Comparison of ENCODE assay signal across 24 cellular contexts in genomic region chr19:2315121-2315817, GRCh38. TPM values are rescaled to one million over a fixed set of nuclear protein-coding genes. Genes with fewer than 3 reads are reported as not detected.
DNase-seq lines count a peak whose midpoint lies in the region; ATAC-seq, FAIRE-seq and TF ChIP-seq lines count a peak whose summit lies in the region.
"Had no signal": no experiment of that assay in that cellular context is flagged by ENCODE, and none has a peak within 500 bp of the region (broad histone marks: within the 10 kb centered on the region; RNA-seq: fewer than 3 reads in every experiment).

No MANE protein-coding gene starts in this region.

- H3K79me1 ChIP-seq in mesenchymal stem cell (replicated peaks; ENCODE audit: low read length, poor library complexity, severe bottlenecking), result no peaks in the 10 kb centered on the region

- no peak overlapping the region for H2BK12ac ChIP-seq in mesenchymal stem cell (ENCODE audit: low read length in 2 of 2)

- H3K9ac ChIP-seq in HepG2 (ENCODE audit: insufficient read depth, low read depth, low read length), result no peak overlapping the region
- no peak overlapping the region for H3K9ac ChIP-seq in mesenchymal stem cell (ENCODE audit: low read length)

- H3K27ac ChIP-seq in HepG2 (ENCODE audit: extremely low read length, insufficient read depth, low read length) (no peak overlapping the region), right lobe of liver (no peak overlapping the region), mesenchymal stem cell (ENCODE audit: low read length, poor library complexity, severe bottlenecking) (no peak overlapping the region)

- H3K4me3 ChIP-seq in HepG2 (replicated peaks in 1 of 3; ENCODE audit: insufficient read depth in 1 of 3, low read depth in 2 of 3, low read length in 3 of 3) (no peak overlapping the region), right lobe of liver (no peak overlapping the region), mesenchymal stem cell (ENCODE audit: insufficient read depth in 1 of 2, low read depth in 1 of 2, low read length in 2 of 2) (no peak overlapping the region)
- H3K4me3 ChIP-seq: adrenal gland, HAP-1, heart left ventricle had no signal

- peaks cover 30% of the 10 kb centered on the region for H3K4me1 ChIP-seq in HepG2 (ENCODE audit: insufficient read depth, low read length)
- H3K4me1 ChIP-seq in right lobe of liver, result no peaks in the 10 kb centered on the region
- peaks cover 2% of the 10 kb centered on the region for H3K4me1 ChIP-seq in mesenchymal stem cell (ENCODE audit: control insufficient read depth, insufficient read depth, low read depth, low read length)
- H3K4me1 ChIP-seq: adrenal gland, HAP-1 had no signal

- in situ Hi-C loops in HepG2 (cut with HindIII; ENCODE audit: extremely low pct_ligation_motif_present, low pct_unique_long_range_greater_than_20kb), result loop anchor here (5.0 to 10.0 kb wide), 3 partner anchors 38 to 160 kb away; partner anchors contain the start of genes AP3D1, PLEKHJ1 and SF3A2

- CTCF ChIA-PET in HepG2 (lab: Yijun Ruan, JAX; ENCODE audit: low intra/inter-chr PET ratio, low total read pairs), result interaction anchor here (1.5 to 2.4 kb wide), 5 partner anchors 40 to 159 kb away, joined by 4 to 16 read pairs (median 8); partner anchors contain the start of genes PLEKHJ1 and SF3A2

- H3K4ac ChIP-seq in mesenchymal stem cell (ENCODE audit: low read depth in 1 of 2, low read length in 2 of 2), result no peak overlapping the region

- H3K36me3 ChIP-seq in HepG2 (replicated peaks in 1 of 2; ENCODE audit: control insufficient read depth in 1 of 2, insufficient read depth in 2 of 2, low read length in 2 of 2) (no peaks in the 10 kb centered on the region), right lobe of liver (no peaks in the 10 kb centered on the region), mesenchymal stem cell (ENCODE audit: control insufficient read depth in 1 of 2, insufficient read depth in 2 of 2, low read depth in 1 of 2, low read length in 2 of 2) (no peaks in the 10 kb centered on the region)
- H3K36me3 ChIP-seq: adrenal gland, HAP-1, heart left ventricle had no signal

- H3K23ac ChIP-seq in mesenchymal stem cell (ENCODE audit: low read length in 2 of 2), result no peak overlapping the region

- H3K27me3 ChIP-seq in HepG2 (ENCODE audit: control insufficient read depth in 1 of 2, insufficient read depth in 2 of 2, low read length in 2 of 2), result peaks cover 5 to 10% of the 10 kb centered on the region in 2 experiments; a peak in 4 of 5 replicates
- H3K27me3 ChIP-seq in right lobe of liver, result peaks cover 0 to 7% of the 10 kb centered on the region in 2 donors
- H3K27me3 ChIP-seq in mesenchymal stem cell (ENCODE audit: control insufficient read depth in 1 of 2, insufficient read depth in 1 of 2, low read length in 2 of 2), result peaks cover 12 to 22% of the 10 kb centered on the region in 2 experiments
- H3K27me3 ChIP-seq: adrenal gland had no signal

- no peak overlapping the region for H2BK120ac ChIP-seq in mesenchymal stem cell (ENCODE audit: low read depth, low read length)

- POLR2A ChIA-PET in HepG2 (lab: Yijun Ruan, JAX), result interaction anchor here (0.5 to 2.6 kb wide), 7 partner anchors 15 to 424 kb away, joined by 3 to 11 read pairs (median 3); partner anchors contain the start of genes AP3D1 and PLEKHJ1

- BruUV-seq in HepG2 (replicated peaks; lab: Mats Ljungman, UMichigan), result no TSS peak

- no peak for TF ChIP-seq RAD21 in HepG2 (CRISPR knock-in tag; IDR thresholded peaks at IDR 0.05)

- H4K8ac ChIP-seq in mesenchymal stem cell (ENCODE audit: low read length), result no peak overlapping the region

- 32% methylated on average over 7 of the region's 7 CpGs for WGBS in HepG2 (ENCODE audit: low lambda C conversion rate)
- 68% methylated on average over 3 of the region's 7 CpGs for WGBS in right lobe of liver (ENCODE audit: insufficient coverage, low coverage, low lambda C conversion rate, missing lambda C conversion rate)
- WGBS in mesenchymal stem cell, result 95% methylated on average over 7 of the region's 7 CpGs

- no peaks in the 10 kb centered on the region for H4K20me1 ChIP-seq in HepG2 (ENCODE audit: insufficient read depth, low read length)

- no peak overlapping the region for H3K18ac ChIP-seq in mesenchymal stem cell (ENCODE audit: low read depth in 1 of 2, low read length in 2 of 2)

- intact Hi-C loops in HepG2 (cut with micrococcal nuclease; ENCODE audit: unreplicated experiment) (loop anchor here (10.0 kb wide), 2 partner anchors 80 to 300 kb away; partner anchors contain the start of genes PLEKHJ1 and SF3A2), right lobe of liver (cut with DNase I) (loop anchor here in 1 of 2 donors (10.0 kb wide), 1 partner anchor 80 kb away; the partner anchor contains the start of genes PLEKHJ1 and SF3A2)

- no peak for TF ChIP-seq POLR2A in HepG2 (IDR thresholded peaks at IDR 0.05; ENCODE audit: insufficient read depth in 1 of 2, low read depth in 2 of 2, low read length in 2 of 2)
- no peak for TF ChIP-seq POLR2A in right lobe of liver (IDR thresholded peaks at IDR 0.05)

- no peak overlapping the region for H2AK5ac ChIP-seq in mesenchymal stem cell (ENCODE audit: low read length, severe bottlenecking)

- FAIRE-seq in HepG2 (lab: Jason Lieb, UNC), result no peak
- FAIRE-seq: A204.1, bronchial epithelial cell had no signal

- TF ChIP-seq CTCF in HepG2 (CRISPR knock-in tag; IDR thresholded peaks at IDR 0.05), result no peak
- TF ChIP-seq CTCF in right lobe of liver (IDR thresholded peaks at IDR 0.05), result no peak

- no peak for ATAC-seq in HepG2
- ATAC-seq in right lobe of liver, result no peak

- no peak overlapping the region for H2BK5ac ChIP-seq in mesenchymal stem cell (ENCODE audit: low read depth, low read length, poor library complexity, severe bottlenecking)

- H3K4me2 ChIP-seq in HepG2 (ENCODE audit: low read depth, low read length), result peak overlapping the region; percentile 83
- H3K4me2 ChIP-seq in mesenchymal stem cell (ENCODE audit: low read length, poor library complexity, severe bottlenecking), result no peak overlapping the region

- TF ChIP-seq EP300 in HepG2 (IDR thresholded peaks at IDR 0.05; ENCODE audit: low read depth in 2 of 2, low read length in 2 of 2), result no peak
- no peak for TF ChIP-seq EP300 in HepG2 (CRISPR knock-in tag; IDR thresholded peaks at IDR 0.05; ENCODE audit: borderline replicate concordance)

- H3K9me3 ChIP-seq in HepG2 (ENCODE audit: low read length) (peaks cover 9% of the 10 kb centered on the region), right lobe of liver (no peaks in the 10 kb centered on the region), mesenchymal stem cell (ENCODE audit: control insufficient read depth, low read length) (peaks cover 11% of the 10 kb centered on the region)
- H3K9me3 ChIP-seq: adrenal gland had no signal

- no peak overlapping the region for H2BK15ac ChIP-seq in mesenchymal stem cell (ENCODE audit: low read depth, poor library complexity, severe bottlenecking)

- no peak overlapping the region for H3K14ac ChIP-seq in mesenchymal stem cell (ENCODE audit: low read length in 2 of 2)

- H3K79me2 ChIP-seq in HepG2 (ENCODE audit: insufficient read depth, low read length), result no peaks in the 10 kb centered on the region

- DNase-seq in HepG2 (ENCODE audit: low spot score) (no peak), right lobe of liver (no peak), mesenchymal stem cell (no peak), NCI-H2029 (lab: John Stamatoyannopoulos, UW) (no peak), AG08396 (ENCODE audit: low spot score) (no peak), NCI-H510A (lab: John Stamatoyannopoulos, UW) (no peak)
- DNase-seq: activated CD4-positive, CD25-positive, alpha-beta regulatory T cell; activated gamma-delta T cell; activated T-cell treated with anti-CD3 and anti-CD28 coated beads for 4 hours; cortex of kidney; NCI-H1092; NCI-H1930; NCI-H345; NK-92 treated with Interleukin-12 subunit alpha and Interleukin-12 subunit beta, amount 100 ng/mL, for 24 hours had no signal

- H4K91ac ChIP-seq in mesenchymal stem cell (ENCODE audit: low read length), result peak overlapping the region; percentile 43

- H2AFZ ChIP-seq in HepG2 (ENCODE audit: low read length), result no peak overlapping the region
- H2AFZ ChIP-seq in mesenchymal stem cell (ENCODE audit: low read depth, low read length), result no peak overlapping the region

RNA-seq across cellular contexts. Expression of gene LINGO3, which starts 7.3 kb away (rescaled TPM):
- total RNA-seq in HepG2 (2016; rRNA removed; fragmentation: Illumina TruSeq; extraction: Trizol) (not detected in 2 replicates), right lobe of liver (not detected)
- not detected in 2 replicates for total RNA-seq in HepG2 (2016; cell fraction: cytosol; rRNA removed; fragmentation: Illumina TruSeq; extraction: Trizol; ENCODE audit: low read depth)
- not detected in 2 replicates for total RNA-seq in HepG2 (2016; cell fraction: insoluble cytoplasmic fraction; rRNA removed; fragmentation: Illumina TruSeq; extraction: Trizol)
- not detected in 2 replicates for total RNA-seq in HepG2 (2016; cell fraction: membrane; rRNA removed; fragmentation: Illumina TruSeq; extraction: Trizol)
- not detected in 2 replicates for total RNA-seq in HepG2 (2016; cell fraction: nucleus; rRNA removed; fragmentation: Illumina TruSeq; extraction: Trizol)
- not detected in 2 replicates for polyA plus RNA-seq in HepG2 (2011; rRNA removed)
- polyA plus RNA-seq in HepG2 (2011; cell fraction: cytosol; rRNA removed), result not detected in 2 replicates
- polyA plus RNA-seq in HepG2 (2011; cell fraction: nucleus; rRNA removed), result not detected in 2 replicates
- not detected in 2 replicates for polyA plus RNA-seq in HepG2 (2012)
- polyA plus RNA-seq in HepG2 (2016; cell fraction: cytosol; fragmentation: Illumina TruSeq; extraction: Trizol; ENCODE audit: low read depth), result not detected in 2 replicates
- polyA plus RNA-seq in HepG2 (2016; cell fraction: insoluble cytoplasmic fraction; fragmentation: Illumina TruSeq; extraction: Trizol; ENCODE audit: low read depth), result not detected in 2 replicates
- polyA plus RNA-seq in HepG2 (2016; cell fraction: membrane; fragmentation: Illumina TruSeq; extraction: Trizol; ENCODE audit: low read depth), result not detected in 2 replicates
- polyA plus RNA-seq in HepG2 (2016; cell fraction: nucleus; fragmentation: Illumina TruSeq; extraction: Trizol; ENCODE audit: insufficient read depth, low read depth), result not detected in 2 replicates
- not detected in 2 replicates for polyA minus RNA-seq in HepG2 (2011; rRNA and poly(A)+ RNA removed; ENCODE audit: low replicate concordance)
- polyA minus RNA-seq in HepG2 (2011; cell fraction: cytosol; rRNA and poly(A)+ RNA removed), result not detected in 2 replicates
- not detected in 2 replicates for polyA minus RNA-seq in HepG2 (2011; cell fraction: nucleus; rRNA and poly(A)+ RNA removed)
- polyA plus RNA-seq in mesenchymal stem cell (2013, experiment 1 of 2), result not detected
- not detected for polyA plus RNA-seq in mesenchymal stem cell (2013, experiment 2 of 2)
- total RNA-seq: bronchial epithelial cell, left lobe of liver, RPMI7951, urinary bladder had no signal
- polyA plus RNA-seq: adrenal gland, BJ, heart left ventricle had no signal

RNA-seq across cellular contexts. Expression of gene LSM7, which starts 13.1 kb away (rescaled TPM):
- 140 and 152 TPM in 2 replicates for total RNA-seq in HepG2 (2016; rRNA removed; fragmentation: Illumina TruSeq; extraction: Trizol)
- total RNA-seq in HepG2 (2016; cell fraction: cytosol; rRNA removed; fragmentation: Illumina TruSeq; extraction: Trizol; ENCODE audit: low read depth), result 44.1 and 45.1 TPM in 2 replicates
- 149 and 168 TPM in 2 replicates for total RNA-seq in HepG2 (2016; cell fraction: insoluble cytoplasmic fraction; rRNA removed; fragmentation: Illumina TruSeq; extraction: Trizol)
- total RNA-seq in HepG2 (2016; cell fraction: membrane; rRNA removed; fragmentation: Illumina TruSeq; extraction: Trizol), result 74.4 and 75.3 TPM in 2 replicates
- total RNA-seq in HepG2 (2016; cell fraction: nucleus; rRNA removed; fragmentation: Illumina TruSeq; extraction: Trizol), result 48.6 and 65.2 TPM in 2 replicates
- polyA plus RNA-seq in HepG2 (2011; rRNA removed), result 197 and 205 TPM in 2 replicates
- 474 and 745 TPM in 2 replicates for polyA plus RNA-seq in HepG2 (2011; cell fraction: cytosol; rRNA removed)
- 183 and 205 TPM in 2 replicates for polyA plus RNA-seq in HepG2 (2011; cell fraction: nucleus; rRNA removed)
- polyA plus RNA-seq in HepG2 (2012), result 107 and 132 TPM in 2 replicates
- 60.8 and 62.0 TPM in 2 replicates for polyA plus RNA-seq in HepG2 (2016; cell fraction: cytosol; fragmentation: Illumina TruSeq; extraction: Trizol; ENCODE audit: low read depth)
- polyA plus RNA-seq in HepG2 (2016; cell fraction: insoluble cytoplasmic fraction; fragmentation: Illumina TruSeq; extraction: Trizol; ENCODE audit: low read depth), result 210 and 243 TPM in 2 replicates
- 91.7 and 96.1 TPM in 2 replicates for polyA plus RNA-seq in HepG2 (2016; cell fraction: membrane; fragmentation: Illumina TruSeq; extraction: Trizol; ENCODE audit: low read depth)
- 132 and 138 TPM in 2 replicates for polyA plus RNA-seq in HepG2 (2016; cell fraction: nucleus; fragmentation: Illumina TruSeq; extraction: Trizol; ENCODE audit: insufficient read depth, low read depth)
- polyA minus RNA-seq in HepG2 (2011; rRNA and poly(A)+ RNA removed; ENCODE audit: low replicate concordance), result 42.2 and 52.7 TPM in 2 replicates
- polyA minus RNA-seq in HepG2 (2011; cell fraction: cytosol; rRNA and poly(A)+ RNA removed), result 19.9 and 26.7 TPM in 2 replicates
- polyA minus RNA-seq in HepG2 (2011; cell fraction: nucleus; rRNA and poly(A)+ RNA removed), result 24.1 and 27.4 TPM in 2 replicates
- 10 to 100 TPM; 22.4 to 64.2 (median 28.2) TPM for total RNA-seq in right lobe of liver
- polyA plus RNA-seq in mesenchymal stem cell (2013, experiment 1 of 2), result 149 TPM
- polyA plus RNA-seq in mesenchymal stem cell (2013, experiment 2 of 2), result 138 TPM

RNA-seq across cellular contexts. Expression of gene SPPL2B, which starts 13.2 kb away (rescaled TPM):
- total RNA-seq in HepG2 (2016; rRNA removed; fragmentation: Illumina TruSeq; extraction: Trizol) (3.4 and 15.2 TPM in 2 replicates), right lobe of liver (10 to 100 TPM; 11.8 to 39.8 (median 26.5) TPM)
- total RNA-seq in HepG2 (2016; cell fraction: cytosol; rRNA removed; fragmentation: Illumina TruSeq; extraction: Trizol; ENCODE audit: low read depth), result 6.9 and 7.1 TPM in 2 replicates
- total RNA-seq in HepG2 (2016; cell fraction: insoluble cytoplasmic fraction; rRNA removed; fragmentation: Illumina TruSeq; extraction: Trizol), result 2.9 and 18.4 TPM in 2 replicates
- 7.4 and 8.6 TPM in 2 replicates for total RNA-seq in HepG2 (2016; cell fraction: membrane; rRNA removed; fragmentation: Illumina TruSeq; extraction: Trizol)
- 23.4 and 26.4 TPM in 2 replicates for total RNA-seq in HepG2 (2016; cell fraction: nucleus; rRNA removed; fragmentation: Illumina TruSeq; extraction: Trizol)
- polyA plus RNA-seq in HepG2 (2011; rRNA removed), result 14.9 and 20.5 TPM in 2 replicates
- polyA plus RNA-seq in HepG2 (2011; cell fraction: cytosol; rRNA removed), result 6.0 and 9.1 TPM in 2 replicates
- polyA plus RNA-seq in HepG2 (2011; cell fraction: nucleus; rRNA removed), result 268 and 341 TPM in 2 replicates
- 23.1 and 25.3 TPM in 2 replicates for polyA plus RNA-seq in HepG2 (2012)
- polyA plus RNA-seq in HepG2 (2016; cell fraction: cytosol; fragmentation: Illumina TruSeq; extraction: Trizol; ENCODE audit: low read depth), result 1.2 and 1.3 TPM in 2 replicates
- 3.0 and 4.0 TPM in 2 replicates for polyA plus RNA-seq in HepG2 (2016; cell fraction: insoluble cytoplasmic fraction; fragmentation: Illumina TruSeq; extraction: Trizol; ENCODE audit: low read depth)
- polyA plus RNA-seq in HepG2 (2016; cell fraction: membrane; fragmentation: Illumina TruSeq; extraction: Trizol; ENCODE audit: low read depth), result 2.8 and 3.3 TPM in 2 replicates
- polyA plus RNA-seq in HepG2 (2016; cell fraction: nucleus; fragmentation: Illumina TruSeq; extraction: Trizol; ENCODE audit: insufficient read depth, low read depth), result 101 and 111 TPM in 2 replicates
- 14.4 and 27.8 TPM in 2 replicates for polyA minus RNA-seq in HepG2 (2011; rRNA and poly(A)+ RNA removed; ENCODE audit: low replicate concordance)
- polyA minus RNA-seq in HepG2 (2011; cell fraction: cytosol; rRNA and poly(A)+ RNA removed), result 5.8 and 11.0 TPM in 2 replicates
- polyA minus RNA-seq in HepG2 (2011; cell fraction: nucleus; rRNA and poly(A)+ RNA removed), result 17.9 and 24.7 TPM in 2 replicates
- polyA plus RNA-seq in mesenchymal stem cell (2013, experiment 1 of 2), result 25.7 TPM
- polyA plus RNA-seq in mesenchymal stem cell (2013, experiment 2 of 2), result 24.4 TPM

RNA-seq across cellular contexts. Expression of gene PEAK3, which starts 33.3 kb away (rescaled TPM):
- total RNA-seq in HepG2 (2016; rRNA removed; fragmentation: Illumina TruSeq; extraction: Trizol) (not detected in 2 replicates), right lobe of liver (under 1 TPM; 0.07 to 0.49 (median 0.36) TPM)
- not detected in 2 replicates for total RNA-seq in HepG2 (2016; cell fraction: cytosol; rRNA removed; fragmentation: Illumina TruSeq; extraction: Trizol; ENCODE audit: low read depth)
- total RNA-seq in HepG2 (2016; cell fraction: insoluble cytoplasmic fraction; rRNA removed; fragmentation: Illumina TruSeq; extraction: Trizol), result not detected in 2 replicates
- not detected in 2 replicates for total RNA-seq in HepG2 (2016; cell fraction: membrane; rRNA removed; fragmentation: Illumina TruSeq; extraction: Trizol)
- total RNA-seq in HepG2 (2016; cell fraction: nucleus; rRNA removed; fragmentation: Illumina TruSeq; extraction: Trizol), result not detected in 2 replicates
- polyA plus RNA-seq in HepG2 (2011; rRNA removed), result not detected in 2 replicates
- not detected in 2 replicates for polyA plus RNA-seq in HepG2 (2011; cell fraction: cytosol; rRNA removed)
- polyA plus RNA-seq in HepG2 (2011; cell fraction: nucleus; rRNA removed), result not detected in 2 replicates
- polyA plus RNA-seq in HepG2 (2012), result not detected in 2 replicates
- polyA plus RNA-seq in HepG2 (2016; cell fraction: cytosol; fragmentation: Illumina TruSeq; extraction: Trizol; ENCODE audit: low read depth), result not detected in 2 replicates
- not detected in 2 replicates for polyA plus RNA-seq in HepG2 (2016; cell fraction: insoluble cytoplasmic fraction; fragmentation: Illumina TruSeq; extraction: Trizol; ENCODE audit: low read depth)
- polyA plus RNA-seq in HepG2 (2016; cell fraction: membrane; fragmentation: Illumina TruSeq; extraction: Trizol; ENCODE audit: low read depth), result not detected in 2 replicates
- polyA plus RNA-seq in HepG2 (2016; cell fraction: nucleus; fragmentation: Illumina TruSeq; extraction: Trizol; ENCODE audit: insufficient read depth, low read depth), result not detected in 2 replicates
- not detected in 2 replicates for polyA minus RNA-seq in HepG2 (2011; rRNA and poly(A)+ RNA removed; ENCODE audit: low replicate concordance)
- not detected in 2 replicates for polyA minus RNA-seq in HepG2 (2011; cell fraction: cytosol; rRNA and poly(A)+ RNA removed)
- polyA minus RNA-seq in HepG2 (2011; cell fraction: nucleus; rRNA and poly(A)+ RNA removed), result not detected in 2 replicates
- 0.75 TPM for polyA plus RNA-seq in mesenchymal stem cell (2013, experiment 1 of 2)
- 0.88 TPM for polyA plus RNA-seq in mesenchymal stem cell (2013, experiment 2 of 2)
- total RNA-seq: activated CD4-positive, alpha-beta memory T cell treated with anti-CD3 and anti-CD28 coated beads for 36 hours; bronchial epithelial cell; urinary bladder had no signal
- polyA plus RNA-seq: BJ had no signal

RNA-seq across cellular contexts. Expression of gene TMPRSS9, which starts 44.8 kb away (rescaled TPM):
- total RNA-seq in HepG2 (2016; rRNA removed; fragmentation: Illumina TruSeq; extraction: Trizol) (1.4 and 2.5 TPM in 2 replicates), right lobe of liver (1 to 10 TPM in 3 of 6 experiments, under 1 TPM in 3; 0.12 to 6.7 (median 2.9) TPM)
- total RNA-seq in HepG2 (2016; cell fraction: cytosol; rRNA removed; fragmentation: Illumina TruSeq; extraction: Trizol; ENCODE audit: low read depth), result 0.62 and 1.7 TPM in 2 replicates
- 1.4 and 2.0 TPM in 2 replicates for total RNA-seq in HepG2 (2016; cell fraction: insoluble cytoplasmic fraction; rRNA removed; fragmentation: Illumina TruSeq; extraction: Trizol)
- total RNA-seq in HepG2 (2016; cell fraction: membrane; rRNA removed; fragmentation: Illumina TruSeq; extraction: Trizol), result 0.99 and 1.0 TPM in 2 replicates
- 0.81 and 3.7 TPM in 2 replicates for total RNA-seq in HepG2 (2016; cell fraction: nucleus; rRNA removed; fragmentation: Illumina TruSeq; extraction: Trizol)
- polyA plus RNA-seq in HepG2 (2011; rRNA removed), result 5.2 and 11.1 TPM in 2 replicates
- 2.1 and 2.3 TPM in 2 replicates for polyA plus RNA-seq in HepG2 (2011; cell fraction: cytosol; rRNA removed)
- 54.9 and 71.6 TPM in 2 replicates for polyA plus RNA-seq in HepG2 (2011; cell fraction: nucleus; rRNA removed)
- polyA plus RNA-seq in HepG2 (2012), result 5.1 and 14.1 TPM in 2 replicates
- polyA plus RNA-seq in HepG2 (2016; cell fraction: cytosol; fragmentation: Illumina TruSeq; extraction: Trizol; ENCODE audit: low read depth), result 0.45 and 0.55 TPM in 2 replicates
- 1.1 and 1.2 TPM in 2 replicates for polyA plus RNA-seq in HepG2 (2016; cell fraction: insoluble cytoplasmic fraction; fragmentation: Illumina TruSeq; extraction: Trizol; ENCODE audit: low read depth)
- 0.57 and 0.72 TPM in 2 replicates for polyA plus RNA-seq in HepG2 (2016; cell fraction: membrane; fragmentation: Illumina TruSeq; extraction: Trizol; ENCODE audit: low read depth)
- 3.4 and 5.2 TPM in 2 replicates for polyA plus RNA-seq in HepG2 (2016; cell fraction: nucleus; fragmentation: Illumina TruSeq; extraction: Trizol; ENCODE audit: insufficient read depth, low read depth)
- 4.8 TPM in 1 of 2 replicates, not detected in the other for polyA minus RNA-seq in HepG2 (2011; rRNA and poly(A)+ RNA removed; ENCODE audit: low replicate concordance)
- 1.7 and 2.6 TPM in 2 replicates for polyA minus RNA-seq in HepG2 (2011; cell fraction: cytosol; rRNA and poly(A)+ RNA removed)
- 10.8 and 12.4 TPM in 2 replicates for polyA minus RNA-seq in HepG2 (2011; cell fraction: nucleus; rRNA and poly(A)+ RNA removed)
- polyA plus RNA-seq in mesenchymal stem cell (2013, experiment 1 of 2), result not detected
- not detected for polyA plus RNA-seq in mesenchymal stem cell (2013, experiment 2 of 2)
- total RNA-seq: activated CD4-positive, alpha-beta memory T cell treated with anti-CD3 and anti-CD28 coated beads for 36 hours; bronchial epithelial cell; RPMI7951 had no signal
- polyA plus RNA-seq: BJ had no signal
